ENCODE assay signal across 10 cellular contexts in genomic region chr13:50122465-50122864, GRCh38.
A peak's percentile ranks its signal among the peaks of the same experiment; 100 is the strongest.
DNase-seq lines count a peak whose midpoint lies in the region; ATAC-seq lines count a peak whose summit lies in the region.
"Had no signal": no experiment of that assay in that cellular context is flagged by ENCODE, and none has a peak within 500 bp of the region (broad histone marks: within the 10 kb centered on the region; RNA-seq: fewer than 3 reads in every experiment).

No MANE protein-coding gene starts in this region.

- H3K27ac Mint-ChIP-seq in activated CD4-positive, alpha-beta T cell treated with anti-CD3 and anti-CD28 coated beads for 36 hours, result peak overlapping the region; percentile 24
- peak overlapping the region; percentile 94 for H3K27ac Mint-ChIP-seq in stimulated activated naive B cell treated with anti-CD40 and anti-IgM and Interleukin-4, amounts not matched to agents 10 μg/mL and 1 μg/mL and 100 μg/mL, for 72 hours

- no peak for DNase-seq in activated CD4-positive, alpha-beta T cell treated with anti-CD3 and anti-CD28 coated beads for 36 hours
- DNase-seq in activated CD4-positive, alpha-beta T cell treated with anti-CD3 and anti-CD28 coated beads, Interleukin-2, amount 50 U/mL, for 48 hours, result no peak
- DNase-seq in NOMO-1 treated with DMSO at 0.1 percent for 48 hours (lab: John Stamatoyannopoulos, UW; ENCODE audit: unreplicated experiment) (peak; percentile 59), NCI-H2196 treated with DMSO at 0.1 percent for 48 hours (lab: John Stamatoyannopoulos, UW; ENCODE audit: unreplicated experiment) (no peak)
- DNase-seq in effector memory CD4-positive, alpha-beta T cell, result no peak
- DNase-seq in stimulated activated naive B cell treated with anti-CD40 and anti-IgM and Interleukin-4, amounts not matched to agents 10 μg/mL and 1 μg/mL and 100 μg/mL, for 72 hours, result no peak
- DNase-seq: GOT3 had no signal

- CTCF ChIA-PET in activated CD4-positive, alpha-beta T cell treated with anti-CD3 and anti-CD28 coated beads for 36 hours (lab: Charles Lee), result interaction anchor here (2.3 kb wide), 1 partner anchor 35 kb away, joined by 8 read pairs; no protein-coding TSS in a partner anchor

- H3K36me3 Mint-ChIP-seq in activated CD4-positive, alpha-beta T cell treated with anti-CD3 and anti-CD28 coated beads for 36 hours (ENCODE audit: low read depth), result peaks cover 6% of the 10 kb centered on the region
- H3K36me3 Mint-ChIP-seq in stimulated activated naive B cell treated with anti-CD40 and anti-IgM and Interleukin-4, amounts not matched to agents 10 μg/mL and 1 μg/mL and 100 μg/mL, for 72 hours, result peaks cover 15 to 24% of the 10 kb centered on the region in 2 donors

- peaks cover 6% of the 10 kb centered on the region for H3K27me3 Mint-ChIP-seq in activated CD4-positive, alpha-beta T cell treated with anti-CD3 and anti-CD28 coated beads for 36 hours
- no peaks in the 10 kb centered on the region for H3K27me3 Mint-ChIP-seq in stimulated activated naive B cell treated with anti-CD40 and anti-IgM and Interleukin-4, amounts not matched to agents 10 μg/mL and 1 μg/mL and 100 μg/mL, for 72 hours

- H3K4me3 Mint-ChIP-seq in activated CD4-positive, alpha-beta T cell treated with anti-CD3 and anti-CD28 coated beads for 36 hours, result no peak overlapping the region
- H3K4me3 Mint-ChIP-seq in stimulated activated naive B cell treated with anti-CD40 and anti-IgM and Interleukin-4, amounts not matched to agents 10 μg/mL and 1 μg/mL and 100 μg/mL, for 72 hours, result peak overlapping the region; percentile 92 to 95

- POLR2A ChIA-PET in activated CD4-positive, alpha-beta T cell treated with anti-CD3 and anti-CD28 coated beads for 36 hours (lab: Charles Lee), result no interaction called here

- peaks cover 12% of the 10 kb centered on the region for H3K4me1 ChIP-seq in effector memory CD4-positive, alpha-beta T cell (ENCODE audit: control insufficient read depth, insufficient read depth, low read length, poor library complexity, severe bottlenecking)

- no peak overlapping the region for H3K4me3 ChIP-seq in effector memory CD4-positive, alpha-beta T cell (ENCODE audit: insufficient read depth, low read depth, low read length, poor library complexity, severe bottlenecking)
- H3K4me3 ChIP-seq: GM12878 had no signal

- H3K27ac ChIP-seq in effector memory CD4-positive, alpha-beta T cell (ENCODE audit: insufficient read depth, low read length, poor library complexity, severe bottlenecking), result peak overlapping the region; percentile 41

- H3K36me3 ChIP-seq in effector memory CD4-positive, alpha-beta T cell (ENCODE audit: control insufficient read depth, insufficient read depth, low read length), result no peaks in the 10 kb centered on the region

- intact Hi-C loops in activated CD4-positive, alpha-beta T cell treated with anti-CD3 and anti-CD28 coated beads for 36 hours (cut with DNase I, micrococcal nuclease), result no loop called here

- H3K27me3 ChIP-seq in effector memory CD4-positive, alpha-beta T cell (replicated peaks; ENCODE audit: control insufficient read depth, insufficient read depth, low read length, poor library complexity, severe bottlenecking), result no peaks in the 10 kb centered on the region

- no peak for ATAC-seq in activated CD4-positive, alpha-beta T cell treated with anti-CD3 and anti-CD28 coated beads for 36 hours
- no peak for ATAC-seq in stimulated activated naive B cell treated with anti-CD40 and anti-IgM and Interleukin-4, amounts not matched to agents 10 μg/mL and 1 μg/mL and 100 μg/mL, for 72 hours (replicated peaks)
- no peak for ATAC-seq in HG03196 (IDR thresholded peaks at IDR 0.05; ENCODE audit: unreplicated experiment)
- ATAC-seq in HG03469 (IDR thresholded peaks at IDR 0.05; ENCODE audit: unreplicated experiment), result no peak
- ATAC-seq: GM12878 had no signal

- no peaks in the 10 kb centered on the region for H3K9me3 Mint-ChIP-seq in activated CD4-positive, alpha-beta T cell treated with anti-CD3 and anti-CD28 coated beads for 36 hours (ENCODE audit: low read depth)
- H3K9me3 Mint-ChIP-seq in stimulated activated naive B cell treated with anti-CD40 and anti-IgM and Interleukin-4, amounts not matched to agents 10 μg/mL and 1 μg/mL and 100 μg/mL, for 72 hours, result peaks cover 0 to 2% of the 10 kb centered on the region in 2 donors

- H3K4me1 Mint-ChIP-seq in activated CD4-positive, alpha-beta T cell treated with anti-CD3 and anti-CD28 coated beads for 36 hours, result peaks cover 41% of the 10 kb centered on the region
- H3K4me1 Mint-ChIP-seq in stimulated activated naive B cell treated with anti-CD40 and anti-IgM and Interleukin-4, amounts not matched to agents 10 μg/mL and 1 μg/mL and 100 μg/mL, for 72 hours, result peaks cover 40 to 56% of the 10 kb centered on the region in 2 donors

- H3K9me3 ChIP-seq in effector memory CD4-positive, alpha-beta T cell (ENCODE audit: control insufficient read depth, low read length), result no peaks in the 10 kb centered on the region
